Comparison of ENCODE assay signal across 8 cellular contexts in genomic region chr15:31483053-31483923, GRCh38.
DNase-seq lines count a peak whose midpoint lies in the region; ATAC-seq and TF ChIP-seq lines count a peak whose summit lies in the region.

No MANE protein-coding gene starts in this region.

- no peak for TF ChIP-seq POLR2A in heart left ventricle (IDR thresholded peaks at IDR 0.05)

- 3 to 15% (median 7%) methylated on average over 29 to 138 of the region's 138 CpGs for WGBS in heart left ventricle, 4 donors

- H3K27ac ChIP-seq in heart left ventricle, result no peak overlapping the region

- no peaks in the 10 kb centered on the region for H3K9me3 ChIP-seq in heart left ventricle

- DNase-seq in activated T-cell treated with anti-CD3 and anti-CD28 coated beads for 4 hours (peak; percentile 25), heart left ventricle (no peak), NCI-H146 (lab: John Stamatoyannopoulos, UW) (no peak), globus pallidus (ENCODE audit: low spot score) (no peak), LoVo (ENCODE audit: low spot score) (no peak), anterior cingulate cortex (lab: John Stamatoyannopoulos, UW) (no peak)
- peak; percentile 80 for DNase-seq in stimulated activated CD4-positive, alpha-beta T cell treated with anti-CD3 and anti-CD28 coated beads, Interleukin-15, amount 100 ng/mL, for 24 hours

- H3K4me3 ChIP-seq in heart left ventricle, result peak overlapping the region in 9 of 12 donors; percentile 12 to 55 (median 39)

- intact Hi-C loops in heart left ventricle (cut with DNase I), result loop anchor here in 5 of 10 donors (5.0 to 10.0 kb wide), 6 partner anchors 36 to 818 kb away; partner anchors contain the start of genes KLF13 (in 1 of the 5) and OTUD7A (in 1 of the 5)

- no peaks in the 10 kb centered on the region for H3K36me3 ChIP-seq in heart left ventricle

- ATAC-seq in GM19023 (IDR thresholded peaks at IDR 0.05; ENCODE audit: unreplicated experiment) (peak; percentile 41), heart left ventricle (peak in 2 of 4 donors; percentile 8 to 28)

- H3K27me3 ChIP-seq in heart left ventricle, result peaks cover 0 to 36% (median 11%) of the 10 kb centered on the region in 9 donors

- no peak for TF ChIP-seq CTCF in heart left ventricle (IDR thresholded peaks at IDR 0.05)

- peaks cover 0 to 11% (median under 1%) of the 10 kb centered on the region in 12 donors for H3K4me1 ChIP-seq in heart left ventricle

Comparison
In these comparisons a context has a peak if more than half of its experiments do, and no peak if none do; other contexts are left out.
1. DNase-seq: peak in activated T-cell treated with anti-CD3 and anti-CD28 coated beads for 4 hours (single experiment) and stimulated activated CD4-positive, alpha-beta T cell treated with anti-CD3 and anti-CD28 coated beads, Interleukin-15, amount 100 ng/mL, for 24 hours (single experiment); none in heart left ventricle (0 of 5), NCI-H146 (single experiment), globus pallidus (single experiment), LoVo (single experiment) and anterior cingulate cortex (0 of 58).